In genomic region chr16:20900299-20901067, GRCh38 we compare ENCODE assay signal across 8 cellular contexts. TPM values are rescaled to one million over a fixed set of nuclear protein-coding genes. Genes with fewer than 3 reads are reported as not detected.
DNase-seq lines count a peak whose midpoint lies in the region; ATAC-seq, FAIRE-seq and TF ChIP-seq lines count a peak whose summit lies in the region.

Gene DCUN1D3 (minus strand): TSS chr16:20900358. CDS start chr16:20862538, 37,820 bp downstream.
Gene LYRM1 (plus strand): TSS chr16:20900771. CDS start chr16:20915556, 14,785 bp downstream.

- peak within 1 kb of the TSS; percentile 88 for H3K4me3 ChIP-seq in astrocyte (ENCODE audit: insufficient read depth, low read depth, low read length)
- peak within 1 kb of the TSS; percentile 97 for H3K4me3 ChIP-seq in rectal smooth muscle tissue (ENCODE audit: low read length)
- H3K4me3 ChIP-seq in aorta (ENCODE audit: low read length in 2 of 2), result peak within 1 kb of the TSS; percentile 52 to 91

- peaks cover 3% of the 10 kb centered on the region for H3K36me3 Mint-ChIP-seq in astrocyte (ENCODE audit: low read depth, unreplicated experiment)

- H3K4me3 Mint-ChIP-seq in astrocyte (ENCODE audit: unreplicated experiment), result peak within 1 kb of the TSS; percentile 99

- H2AFZ ChIP-seq in astrocyte (ENCODE audit: low read depth, low read length), result peak within 1 kb of the TSS; percentile 75

- H3K27ac Mint-ChIP-seq in astrocyte (ENCODE audit: unreplicated experiment), result peak within 1 kb of the TSS; percentile 100

- no peaks in the 10 kb centered on the region for H3K9me3 ChIP-seq in astrocyte (ENCODE audit: insufficient read depth, low read depth, low read length)
- H3K9me3 ChIP-seq in aorta (ENCODE audit: control insufficient read depth, low read length), result no peaks in the 10 kb centered on the region

- WGBS in aorta, 2 donors, result 0% methylated on average over 62 of the region's 62 CpGs

- intact Hi-C loops in aorta (cut with DNase I), result loop anchor here in 1 of 2 donors (5.0 to 10.0 kb wide), 2 partner anchors 33 to 1304 kb away; partner anchors contain the start of gene EEF2K

- DNase-seq in NCI-H2029 (lab: John Stamatoyannopoulos, UW) (peak; percentile 97), T-helper 22 cell (ENCODE audit: low read depth) (peak; percentile 84), astrocyte (ENCODE audit: low read depth) (peak; percentile 99), hepatic stellate cell (ENCODE audit: low spot score) (peak; percentile 97), aorta (peak; percentile 97 to 98)

- peak; percentile 13 for FAIRE-seq in astrocyte (lab: Jason Lieb, UNC)

- H3K27ac ChIP-seq in astrocyte (ENCODE audit: low read depth, low read length), result peak within 1 kb of the TSS; percentile 100
- H3K27ac ChIP-seq in rectal smooth muscle tissue (ENCODE audit: low read depth, low read length), result peak within 1 kb of the TSS; percentile 95
- peak within 1 kb of the TSS; percentile 82 to 91 for H3K27ac ChIP-seq in aorta (ENCODE audit: low read depth in 1 of 2, low read length in 2 of 2)

- H3K27me3 ChIP-seq in astrocyte (ENCODE audit: insufficient read depth, low read length) (no peaks in the 10 kb centered on the region), rectal smooth muscle tissue (ENCODE audit: control insufficient read depth, insufficient read depth, low read length) (no peaks in the 10 kb centered on the region), aorta (ENCODE audit: control insufficient read depth in 1 of 2, insufficient read depth in 2 of 2, low read length in 1 of 2) (no peaks in the 10 kb centered on the region)

- peaks cover 54% of the 10 kb centered on the region for H3K4me1 ChIP-seq in astrocyte (ENCODE audit: insufficient read depth, low read length)
- peaks cover 34% of the 10 kb centered on the region for H3K4me1 ChIP-seq in rectal smooth muscle tissue (ENCODE audit: control insufficient read depth, insufficient read depth, low read length)
- H3K4me1 ChIP-seq in aorta (ENCODE audit: control insufficient read depth in 1 of 2, insufficient read depth in 2 of 2, low read length in 2 of 2), result peaks cover 4 to 25% of the 10 kb centered on the region in 2 donors

- H3K27me3 Mint-ChIP-seq in astrocyte (ENCODE audit: low read depth, unreplicated experiment), result no peaks in the 10 kb centered on the region

- peaks cover 35% of the 10 kb centered on the region for H4K20me1 ChIP-seq in astrocyte (ENCODE audit: insufficient read depth, low read length)

- H3K9me3 Mint-ChIP-seq in astrocyte (ENCODE audit: unreplicated experiment), result no peaks in the 10 kb centered on the region

- peak within 1 kb of the TSS; percentile 95 for H3K9ac ChIP-seq in astrocyte (ENCODE audit: low read length)
- H3K9ac ChIP-seq in rectal smooth muscle tissue (ENCODE audit: low read length), result peak within 1 kb of the TSS; percentile 53

- H3K4me2 ChIP-seq in astrocyte (ENCODE audit: low read length), result peak within 1 kb of the TSS; percentile 99

- peaks cover 71% of the 10 kb centered on the region for H3K79me2 ChIP-seq in astrocyte (ENCODE audit: insufficient read depth, low read length)

- H3K4me1 Mint-ChIP-seq in astrocyte (ENCODE audit: low read depth, unreplicated experiment), result peaks cover 61% of the 10 kb centered on the region

- ATAC-seq in GM18498 (IDR thresholded peaks at IDR 0.05; ENCODE audit: unreplicated experiment), result peak; percentile 81
- peak; percentile 64 for ATAC-seq in HG02943 (IDR thresholded peaks at IDR 0.05; ENCODE audit: low read depth, unreplicated experiment)
- ATAC-seq in aorta (ENCODE audit: low FRiP score), result peak; percentile 95

- H3K36me3 ChIP-seq in astrocyte (ENCODE audit: insufficient read depth, low read length), result peaks cover 12% of the 10 kb centered on the region
- no peaks in the 10 kb centered on the region for H3K36me3 ChIP-seq in rectal smooth muscle tissue (ENCODE audit: control insufficient read depth, insufficient read depth, low read length)
- H3K36me3 ChIP-seq in aorta (ENCODE audit: control insufficient read depth in 1 of 2, insufficient read depth in 2 of 2, low read length in 1 of 2), result peaks cover 0 to 2% of the 10 kb centered on the region in 2 donors

- no peak for TF ChIP-seq CTCF in astrocyte (IDR thresholded peaks at IDR 0.05; ENCODE audit: insufficient read depth, low read depth, low read length)

RNA-seq across cellular contexts. Expression of gene DCUN1D3, which starts in this region (rescaled TPM):
- 33.0 and 34.0 TPM in 2 replicates for total RNA-seq in astrocyte
- 10 to 100 TPM; 29.5 to 54.5 TPM for total RNA-seq in aorta
- polyA plus RNA-seq in aorta, result 1 to 10 TPM; 3.9 to 4.1 TPM

RNA-seq across cellular contexts. Expression of gene LYRM1, which starts in this region (rescaled TPM):
- total RNA-seq in astrocyte (23.0 and 24.1 TPM in 2 replicates), aorta (10 to 100 TPM; 18.1 to 24.3 TPM)
- polyA plus RNA-seq in aorta, result 10 to 100 TPM; 27.3 to 44.2 TPM

Comparison
In these comparisons a context has a peak if more than half of its experiments do, and no peak if none do; other contexts are left out.
1. Peak in every context shown above with its lines: DNase-seq, ATAC-seq, H3K4me3 ChIP-seq and H3K27ac ChIP-seq.